Comparison of ENCODE assay signal across 1 cellular context in genomic region chr11:64746486-64746885, GRCh38.
TF ChIP-seq lines count a peak whose summit lies in the region.

No MANE protein-coding gene starts in this region.

TF ChIP-seq in SK-N-SH, 30 proteins besides CTCF, POLR2A, EP300 and RAD21 (continued from another document):
- TF ChIP-seq, protein P1, sequence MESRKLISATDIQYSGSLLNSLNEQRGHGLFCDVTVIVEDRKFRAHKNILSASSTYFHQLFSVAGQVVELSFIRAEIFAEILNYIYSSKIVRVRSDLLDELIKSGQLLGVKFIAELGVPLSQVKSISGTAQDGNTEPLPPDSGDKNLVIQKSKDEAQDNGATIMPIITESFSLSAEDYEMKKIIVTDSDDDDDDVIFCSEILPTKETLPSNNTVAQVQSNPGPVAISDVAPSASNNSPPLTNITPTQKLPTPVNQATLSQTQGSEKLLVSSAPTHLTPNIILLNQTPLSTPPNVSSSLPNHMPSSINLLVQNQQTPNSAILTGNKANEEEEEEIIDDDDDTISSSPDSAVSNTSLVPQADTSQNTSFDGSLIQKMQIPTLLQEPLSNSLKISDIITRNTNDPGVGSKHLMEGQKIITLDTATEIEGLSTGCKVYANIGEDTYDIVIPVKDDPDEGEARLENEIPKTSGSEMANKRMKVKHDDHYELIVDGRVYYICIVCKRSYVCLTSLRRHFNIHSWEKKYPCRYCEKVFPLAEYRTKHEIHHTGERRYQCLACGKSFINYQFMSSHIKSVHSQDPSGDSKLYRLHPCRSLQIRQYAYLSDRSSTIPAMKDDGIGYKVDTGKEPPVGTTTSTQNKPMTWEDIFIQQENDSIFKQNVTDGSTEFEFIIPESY (IDR thresholded peaks at IDR 0.05; ENCODE audit: borderline replicate concordance, low read depth): no peak
- TF ChIP-seq RCOR1 (IDR thresholded peaks at IDR 0.05; ENCODE audit: low read length): no peak
- no peak for TF ChIP-seq MEF2A (IDR thresholded peaks at IDR 0.05; ENCODE audit: borderline replicate concordance, low read depth)
- no peak for TF ChIP-seq SIN3A (IDR thresholded peaks at IDR 0.05; ENCODE audit: borderline replicate concordance, low read depth, low read length)
- no peak for TF ChIP-seq FOXM1 (IDR thresholded peaks at IDR 0.05; ENCODE audit: low read depth)
- no peak for TF ChIP-seq NFIC (IDR thresholded peaks at IDR 0.05; ENCODE audit: borderline replicate concordance)
- no peak for TF ChIP-seq JUND (IDR thresholded peaks at IDR 0.05)
- TF ChIP-seq TCF12 (IDR thresholded peaks at IDR 0.05): no peak
- TF ChIP-seq FOSL2 (IDR thresholded peaks at IDR 0.05; ENCODE audit: borderline replicate concordance, low read depth): no peak
- TF ChIP-seq GABPA (IDR thresholded peaks at IDR 0.05; ENCODE audit: low read depth): no peak
TF ChIP-seq in SK-N-SH: peak in this region for 0.
